In the genomic region with DNA sequence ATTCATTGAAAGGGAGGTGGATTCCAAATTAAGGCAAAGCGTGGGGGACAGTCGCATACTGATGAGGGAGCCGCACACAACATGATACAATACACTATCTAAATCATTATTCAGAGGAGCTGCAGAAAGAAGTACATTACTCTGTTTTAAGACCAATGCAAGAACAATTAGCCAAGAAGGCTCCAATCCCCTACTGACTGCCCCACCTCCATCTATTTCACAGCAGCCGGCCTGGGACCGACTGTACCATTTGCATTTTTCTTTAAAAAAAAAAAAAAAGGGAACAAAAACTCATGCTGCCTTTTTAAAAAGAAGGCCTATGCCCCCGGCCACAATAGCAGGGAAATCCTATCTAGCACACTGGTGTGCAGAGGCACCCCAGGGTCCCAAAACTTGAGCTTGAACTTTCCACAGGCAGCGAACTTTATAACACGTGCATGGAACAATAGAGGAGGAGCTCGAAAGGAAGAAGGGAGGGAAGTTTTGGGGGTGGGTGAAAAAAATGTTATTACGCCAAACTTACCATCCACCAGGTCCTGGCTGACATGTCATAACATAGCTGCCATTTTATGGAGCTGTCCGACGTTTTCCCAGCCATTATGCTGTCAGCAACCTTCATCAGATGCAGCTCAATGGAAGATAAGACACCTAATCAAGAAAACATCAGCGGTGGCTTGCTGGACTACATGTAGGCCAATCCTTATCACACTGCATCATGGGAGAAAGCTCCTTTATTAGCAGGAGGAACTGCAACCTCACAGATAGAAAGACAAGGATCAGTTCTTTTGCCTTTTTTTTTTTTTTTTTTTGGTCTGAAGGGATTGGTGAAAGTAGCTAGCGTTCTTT, we compare ENCODE assay signal across 1 cellular context.
TF ChIP-seq lines count a peak whose summit lies in the region.

No MANE protein-coding gene starts in this region.

TF ChIP-seq in K562, 482 proteins besides CTCF, POLR2A, EP300 and RAD21 (continued from another document and continues in another):
- TF ChIP-seq ATF3 (IDR thresholded peaks at IDR 0.05): no peak
- TF ChIP-seq ATF3 (CRISPR knock-in tag; conservative IDR thresholded peaks at IDR 0.05): no peak
- TF ChIP-seq ZBTB26 (CRISPR knock-in tag; IDR thresholded peaks at IDR 0.05): no peak
- peak; percentile 47; the same call in 1 of the 2 replicates for TF ChIP-seq DPF2 (IDR thresholded peaks at IDR 0.05)
- no peak for TF ChIP-seq CEBPB (tag; IDR thresholded peaks at IDR 0.05)
- TF ChIP-seq, protein P1, sequence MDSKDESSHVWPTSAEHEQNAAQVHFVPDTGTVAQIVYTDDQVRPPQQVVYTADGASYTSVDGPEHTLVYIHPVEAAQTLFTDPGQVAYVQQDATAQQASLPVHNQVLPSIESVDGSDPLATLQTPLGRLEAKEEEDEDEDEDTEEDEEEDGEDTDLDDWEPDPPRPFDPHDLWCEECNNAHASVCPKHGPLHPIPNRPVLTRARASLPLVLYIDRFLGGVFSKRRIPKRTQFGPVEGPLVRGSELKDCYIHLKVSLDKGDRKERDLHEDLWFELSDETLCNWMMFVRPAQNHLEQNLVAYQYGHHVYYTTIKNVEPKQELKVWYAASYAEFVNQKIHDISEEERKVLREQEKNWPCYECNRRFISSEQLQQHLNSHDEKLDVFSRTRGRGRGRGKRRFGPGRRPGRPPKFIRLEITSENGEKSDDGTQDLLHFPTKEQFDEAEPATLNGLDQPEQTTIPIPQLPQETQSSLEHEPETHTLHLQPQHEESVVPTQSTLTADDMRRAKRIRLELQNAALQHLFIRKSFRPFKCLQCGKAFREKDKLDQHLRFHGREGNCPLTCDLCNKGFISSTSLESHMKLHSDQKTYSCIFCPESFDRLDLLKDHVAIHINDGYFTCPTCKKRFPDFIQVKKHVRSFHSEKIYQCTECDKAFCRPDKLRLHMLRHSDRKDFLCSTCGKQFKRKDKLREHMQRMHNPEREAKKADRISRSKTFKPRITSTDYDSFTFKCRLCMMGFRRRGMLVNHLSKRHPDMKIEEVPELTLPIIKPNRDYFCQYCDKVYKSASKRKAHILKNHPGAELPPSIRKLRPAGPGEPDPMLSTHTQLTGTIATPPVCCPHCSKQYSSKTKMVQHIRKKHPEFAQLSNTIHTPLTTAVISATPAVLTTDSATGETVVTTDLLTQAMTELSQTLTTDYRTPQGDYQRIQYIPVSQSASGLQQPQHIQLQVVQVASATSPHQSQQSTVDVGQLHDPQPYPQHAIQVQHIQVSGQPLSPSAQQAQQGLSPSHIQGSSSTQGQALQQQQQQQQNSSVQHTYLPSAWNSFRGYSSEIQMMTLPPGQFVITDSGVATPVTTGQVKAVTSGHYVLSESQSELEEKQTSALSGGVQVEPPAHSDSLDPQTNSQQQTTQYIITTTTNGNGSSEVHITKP (IDR thresholded peaks at IDR 0.05; ENCODE audit: partially characterized antibody): peak; percentile 92
- no peak for TF ChIP-seq NR1H2 (CRISPR knock-in tag; IDR thresholded peaks at IDR 0.05)
- TF ChIP-seq TCF15 (CRISPR knock-in tag; IDR thresholded peaks at IDR 0.05): no peak
- TF ChIP-seq RBBP5 (IDR thresholded peaks at IDR 0.05; ENCODE audit: borderline replicate concordance, insufficient read depth, low read length, poor library complexity, severe bottlenecking): peak; percentile 34
- no peak for TF ChIP-seq CAMTA2 (CRISPR knock-in tag; conservative IDR thresholded peaks at IDR 0.05)
- no peak for TF ChIP-seq HINFP (tag; conservative IDR thresholded peaks at IDR 0.05; ENCODE audit: low read depth)
- no peak for TF ChIP-seq TAL1 (IDR thresholded peaks at IDR 0.05)
- TF ChIP-seq C11orf30 (IDR thresholded peaks at IDR 0.05; ENCODE audit: low read depth): no peak
- TF ChIP-seq ESRRA (IDR thresholded peaks at IDR 0.05; ENCODE audit: borderline replicate concordance, low read depth): no peak
- TF ChIP-seq NR3C1 (CRISPR knock-in tag; IDR thresholded peaks at IDR 0.05): no peak
- no peak for TF ChIP-seq ZNF143 (CRISPR knock-in tag; IDR thresholded peaks at IDR 0.05)
- TF ChIP-seq ZNF253 (CRISPR knock-in tag; conservative IDR thresholded peaks at IDR 0.05): no peak
- TF ChIP-seq, protein P2, sequence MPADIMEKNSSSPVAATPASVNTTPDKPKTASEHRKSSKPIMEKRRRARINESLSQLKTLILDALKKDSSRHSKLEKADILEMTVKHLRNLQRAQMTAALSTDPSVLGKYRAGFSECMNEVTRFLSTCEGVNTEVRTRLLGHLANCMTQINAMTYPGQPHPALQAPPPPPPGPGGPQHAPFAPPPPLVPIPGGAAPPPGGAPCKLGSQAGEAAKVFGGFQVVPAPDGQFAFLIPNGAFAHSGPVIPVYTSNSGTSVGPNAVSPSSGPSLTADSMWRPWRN (IDR thresholded peaks at IDR 0.05; ENCODE audit: low read depth): no peak
- TF ChIP-seq ZC3H4 (CRISPR knock-in tag; IDR thresholded peaks at IDR 0.05; ENCODE audit: borderline replicate concordance): no peak
- no peak for TF ChIP-seq E2F3 (CRISPR knock-in tag; IDR thresholded peaks at IDR 0.05)
- TF ChIP-seq ARID2 (IDR thresholded peaks at IDR 0.05): no peak
- TF ChIP-seq SMARCA4 (IDR thresholded peaks at IDR 0.05): 0 out of 2 replicates have a peak, but pooled peaks have one; percentile 40
- 0 out of 2 replicates have a peak, but pooled peaks have one; percentile 13 for TF ChIP-seq ZNF644 (tag; IDR thresholded peaks at IDR 0.05; ENCODE audit: low read depth)
- TF ChIP-seq, protein P3, sequence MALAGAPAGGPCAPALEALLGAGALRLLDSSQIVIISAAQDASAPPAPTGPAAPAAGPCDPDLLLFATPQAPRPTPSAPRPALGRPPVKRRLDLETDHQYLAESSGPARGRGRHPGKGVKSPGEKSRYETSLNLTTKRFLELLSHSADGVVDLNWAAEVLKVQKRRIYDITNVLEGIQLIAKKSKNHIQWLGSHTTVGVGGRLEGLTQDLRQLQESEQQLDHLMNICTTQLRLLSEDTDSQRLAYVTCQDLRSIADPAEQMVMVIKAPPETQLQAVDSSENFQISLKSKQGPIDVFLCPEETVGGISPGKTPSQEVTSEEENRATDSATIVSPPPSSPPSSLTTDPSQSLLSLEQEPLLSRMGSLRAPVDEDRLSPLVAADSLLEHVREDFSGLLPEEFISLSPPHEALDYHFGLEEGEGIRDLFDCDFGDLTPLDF (CRISPR knock-in tag; IDR thresholded peaks at IDR 0.05): no peak
- no peak for TF ChIP-seq EWSR1 (IDR thresholded peaks at IDR 0.05; ENCODE audit: borderline replicate concordance, low read depth, partially characterized antibody)
- TF ChIP-seq ZNF592 (IDR thresholded peaks at IDR 0.05): no peak; the same call in 1 of the 2 replicates
- TF ChIP-seq KDM1A (IDR thresholded peaks at IDR 0.05): no peak
- no peak for TF ChIP-seq MECOM (CRISPR knock-in tag; IDR thresholded peaks at IDR 0.05)
- peak; percentile 40; the same call in 1 of the 2 replicates for TF ChIP-seq CTBP1 (IDR thresholded peaks at IDR 0.05; ENCODE audit: borderline replicate concordance)
- no peak for TF ChIP-seq ZNF274 (IDR thresholded peaks at IDR 0.05; ENCODE audit: borderline replicate concordance, low read depth, low read length)
- TF ChIP-seq TEAD2 (tag; IDR thresholded peaks at IDR 0.05): no peak
- TF ChIP-seq ZNF668 (CRISPR knock-in tag; IDR thresholded peaks at IDR 0.05): no peak
- no peak for TF ChIP-seq ZNF609 (CRISPR knock-in tag; IDR thresholded peaks at IDR 0.05; ENCODE audit: borderline replicate concordance)
- peak; percentile 43 for TF ChIP-seq ZFX (CRISPR knock-in tag; IDR thresholded peaks at IDR 0.05)
- peak; percentile 72 for TF ChIP-seq CREB1 (IDR thresholded peaks at IDR 0.05)
- peak; percentile 65 for TF ChIP-seq CREB1 (CRISPR knock-in tag; IDR thresholded peaks at IDR 0.05)
- no peak for TF ChIP-seq RNF2 (IDR thresholded peaks at IDR 0.05)
- no peak for TF ChIP-seq ZBED1 (IDR thresholded peaks at IDR 0.05)
- no peak for TF ChIP-seq CHD1 (IDR thresholded peaks at IDR 0.05; ENCODE audit: low read length)
- no peak for TF ChIP-seq PCBP1 (IDR thresholded peaks at IDR 0.05; ENCODE audit: low read depth, low read length, poor library complexity, severe bottlenecking)
- no peak for TF ChIP-seq KLF13 (tag; IDR thresholded peaks at IDR 0.05; ENCODE audit: borderline replicate concordance, low read depth)
